Comparison of ENCODE assay signal across 2 cellular contexts in the genomic region with DNA sequence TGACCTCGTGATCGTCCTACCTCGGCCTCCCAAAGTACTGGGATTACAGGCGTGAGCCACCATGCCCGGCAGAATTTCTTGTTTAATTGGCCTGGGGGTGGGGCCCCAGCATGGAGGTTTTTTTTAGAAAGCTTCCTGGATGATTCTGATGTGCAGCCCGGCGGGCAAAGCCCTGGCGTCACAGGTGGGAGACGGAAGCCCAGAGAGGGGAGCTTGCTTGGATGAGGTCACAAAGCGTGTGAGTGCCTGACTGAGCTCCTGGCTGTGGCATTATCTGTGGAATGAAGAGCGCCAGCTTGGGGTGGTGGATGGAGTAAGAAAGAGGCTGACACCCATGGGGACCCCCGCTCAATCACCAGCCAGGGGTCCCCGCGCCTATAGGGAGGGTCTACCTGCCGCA.
TF ChIP-seq lines count a peak whose summit lies in the region.

No MANE protein-coding gene starts in this region.

TF ChIP-seq in liver, 16 proteins besides CTCF, POLR2A, EP300 and RAD21:
- TF ChIP-seq, protein P1, sequence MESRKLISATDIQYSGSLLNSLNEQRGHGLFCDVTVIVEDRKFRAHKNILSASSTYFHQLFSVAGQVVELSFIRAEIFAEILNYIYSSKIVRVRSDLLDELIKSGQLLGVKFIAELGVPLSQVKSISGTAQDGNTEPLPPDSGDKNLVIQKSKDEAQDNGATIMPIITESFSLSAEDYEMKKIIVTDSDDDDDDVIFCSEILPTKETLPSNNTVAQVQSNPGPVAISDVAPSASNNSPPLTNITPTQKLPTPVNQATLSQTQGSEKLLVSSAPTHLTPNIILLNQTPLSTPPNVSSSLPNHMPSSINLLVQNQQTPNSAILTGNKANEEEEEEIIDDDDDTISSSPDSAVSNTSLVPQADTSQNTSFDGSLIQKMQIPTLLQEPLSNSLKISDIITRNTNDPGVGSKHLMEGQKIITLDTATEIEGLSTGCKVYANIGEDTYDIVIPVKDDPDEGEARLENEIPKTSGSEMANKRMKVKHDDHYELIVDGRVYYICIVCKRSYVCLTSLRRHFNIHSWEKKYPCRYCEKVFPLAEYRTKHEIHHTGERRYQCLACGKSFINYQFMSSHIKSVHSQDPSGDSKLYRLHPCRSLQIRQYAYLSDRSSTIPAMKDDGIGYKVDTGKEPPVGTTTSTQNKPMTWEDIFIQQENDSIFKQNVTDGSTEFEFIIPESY (IDR thresholded peaks at IDR 0.05), result no peak
- TF ChIP-seq REST (IDR thresholded peaks at IDR 0.05) (peak; percentile 11), FOXA2 (IDR thresholded peaks at IDR 0.05) (no peak)
TF ChIP-seq in liver: peak in this region for 1.

TF ChIP-seq in HepG2, 621 proteins besides CTCF, POLR2A, EP300 and RAD21:
- no peak for TF ChIP-seq MAFK (conservative IDR thresholded peaks at IDR 0.05 in 1 of 2, IDR thresholded peaks at IDR 0.05 in 1 of 2; ENCODE audit: low read length in 2 of 2)
- no peak for TF ChIP-seq ZKSCAN8 (CRISPR knock-in tag; IDR thresholded peaks at IDR 0.05; ENCODE audit: borderline replicate concordance)
- TF ChIP-seq RFX5 (IDR thresholded peaks at IDR 0.05; ENCODE audit: low read depth, low read length), result no peak
- TF ChIP-seq GTF2F1 (IDR thresholded peaks at IDR 0.05; ENCODE audit: low read length), result no peak
- TF ChIP-seq GPBP1L1 (CRISPR knock-in tag; IDR thresholded peaks at IDR 0.05), result no peak
- TF ChIP-seq ETV6 (CRISPR knock-in tag; conservative IDR thresholded peaks at IDR 0.05), result no peak
